Comparison of ENCODE assay signal across 15 cellular contexts in the genomic region with DNA sequence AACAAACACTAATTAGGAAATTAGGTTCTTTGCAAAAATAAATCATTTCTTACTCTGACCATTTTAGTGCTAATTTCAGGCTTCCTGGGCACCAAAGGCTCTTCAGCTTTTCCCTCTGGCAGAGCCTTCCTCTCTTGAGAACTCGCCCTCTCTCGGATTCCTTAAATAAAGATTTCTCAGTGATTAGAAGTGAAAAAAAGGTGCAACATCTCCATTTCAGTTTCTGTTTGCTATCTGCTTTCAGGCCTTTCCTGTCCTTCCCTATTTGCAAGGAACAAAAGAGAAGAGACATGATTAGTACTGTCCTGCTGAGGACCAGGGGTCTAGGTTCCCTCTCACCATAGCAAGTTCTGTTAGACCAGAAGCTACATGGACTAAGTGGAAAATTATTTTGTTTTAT. TPM values are rescaled to one million over a fixed set of nuclear protein-coding genes. Genes with fewer than 3 reads are reported as not detected.
DNase-seq lines count a peak whose midpoint lies in the region; ATAC-seq and TF ChIP-seq lines count a peak whose summit lies in the region.
"Had no signal": no experiment of that assay in that cellular context is flagged by ENCODE, and none has a peak within 500 bp of the region (broad histone marks: within the 10 kb centered on the region; RNA-seq: fewer than 3 reads in every experiment).

No MANE protein-coding gene starts in this region.

- peak overlapping the region; percentile 54 for H3K4me3 Mint-ChIP-seq in T-helper 2 cell treated with Interferon-gamma antibody and Interleukin-4, amounts not matched to agents 5 μg/mL and 100 μg/mL, for 36 hours
- peak overlapping the region; percentile 28 to 59 (median 44) for H3K4me3 Mint-ChIP-seq in T-cell

- 59% methylated on average over 2 of the region's 2 CpGs for WGBS in suprapubic skin

- H3K27ac ChIP-seq in left lung (peak overlapping the region; percentile 40 to 42), suprapubic skin (peak overlapping the region; percentile 43), A673 (ENCODE audit: low read depth, low read length, poor library complexity, severe bottlenecking) (no peak overlapping the region)
- H3K27ac ChIP-seq: A549 had no signal

- H3K27ac Mint-ChIP-seq in T-helper 2 cell treated with Interferon-gamma antibody and Interleukin-4, amounts not matched to agents 5 μg/mL and 100 μg/mL, for 36 hours = peak overlapping the region; percentile 20
- peak overlapping the region; percentile 34 to 86 for H3K27ac Mint-ChIP-seq in T-cell

- no peak for DNase-seq in T-helper 2 cell treated with Interferon-gamma antibody and Interleukin-4, amounts not matched to agents 5 μg/mL and 100 μg/mL, for 36 hours (ENCODE audit: low spot score)
- DNase-seq in T-helper 2 cell (no peak), T-cell (no peak), left lung (no peak), suprapubic skin (ENCODE audit: low spot score in 2 of 2) (no peak), A673 (ENCODE audit: low spot score) (no peak)
- DNase-seq: activated T-cell treated with anti-CD3 and anti-CD28 coated beads, Interleukin-2, amount 50 U/mL, for 4 hours; amniotic stem cell; NCI-H1105; NCI-H226; stimulated activated CD4-positive, alpha-beta T cell treated with anti-CD3 and anti-CD28 coated beads, Interleukin-1b, Interleukin-23, amount 100 ng/mL, for 48 hours; transverse colon had no signal

- peaks cover 48% of the 10 kb centered on the region for H3K4me1 Mint-ChIP-seq in T-helper 2 cell treated with Interferon-gamma antibody and Interleukin-4, amounts not matched to agents 5 μg/mL and 100 μg/mL, for 36 hours (ENCODE audit: low read depth)
- peaks cover 68 to 77% (median 76%) of the 10 kb centered on the region in 3 donors for H3K4me1 Mint-ChIP-seq in T-cell

- peaks cover 0 to 6% of the 10 kb centered on the region in 2 donors for H3K36me3 ChIP-seq in left lung
- H3K36me3 ChIP-seq in suprapubic skin = no peaks in the 10 kb centered on the region
- no peaks in the 10 kb centered on the region for H3K36me3 ChIP-seq in A673 (ENCODE audit: insufficient read depth, low read length, poor library complexity, severe bottlenecking)

- no peaks in the 10 kb centered on the region for H3K27me3 ChIP-seq in left lung
- H3K27me3 ChIP-seq in suprapubic skin = no peaks in the 10 kb centered on the region
- no peaks in the 10 kb centered on the region for H3K27me3 ChIP-seq in A673 (replicated peaks; ENCODE audit: insufficient read depth, low read depth, low read length, poor library complexity)
- H3K27me3 ChIP-seq: transverse colon had no signal

- no TSS peak for BruUV-seq in A673 (replicated peaks; lab: Mats Ljungman, UMichigan)

- H3K4me1 ChIP-seq in left lung (peaks cover 25 to 43% of the 10 kb centered on the region in 2 donors), suprapubic skin (peaks cover 56% of the 10 kb centered on the region), A673 (ENCODE audit: insufficient read depth, low read length, poor library complexity, severe bottlenecking) (no peaks in the 10 kb centered on the region)

- TF ChIP-seq CTCF in left lung (IDR thresholded peaks at IDR 0.05) (no peak), suprapubic skin (IDR thresholded peaks at IDR 0.05) (no peak), A673 (conservative IDR thresholded peaks at IDR 0.05; ENCODE audit: low read depth, low read length) (no peak)

- H3K9me3 ChIP-seq in left lung (no peaks in the 10 kb centered on the region), suprapubic skin (no peaks in the 10 kb centered on the region), A673 (ENCODE audit: low read depth, low read length, poor library complexity, severe bottlenecking) (no peaks in the 10 kb centered on the region)
- H3K9me3 ChIP-seq: A549, transverse colon had no signal

- TF ChIP-seq EP300 in suprapubic skin (IDR thresholded peaks at IDR 0.05) = no peak

- TF ChIP-seq POLR2A in suprapubic skin (IDR thresholded peaks at IDR 0.05) = no peak

- no peaks in the 10 kb centered on the region for H3K27me3 Mint-ChIP-seq in T-helper 2 cell treated with Interferon-gamma antibody and Interleukin-4, amounts not matched to agents 5 μg/mL and 100 μg/mL, for 36 hours (ENCODE audit: low read depth)
- no peaks in the 10 kb centered on the region for H3K27me3 Mint-ChIP-seq in T-cell

- intact Hi-C loops in left lung (cut with DNase I) = no loop called here
- intact Hi-C loops in A673 (cut with micrococcal nuclease; ENCODE audit: unreplicated experiment) = no loop called here

- H3K36me3 Mint-ChIP-seq in T-helper 2 cell treated with Interferon-gamma antibody and Interleukin-4, amounts not matched to agents 5 μg/mL and 100 μg/mL, for 36 hours (ENCODE audit: low read depth) = peaks cover 41% of the 10 kb centered on the region
- peaks cover 54% of the 10 kb centered on the region for H3K36me3 Mint-ChIP-seq in T-cell

- ATAC-seq in T-cell (replicated peaks in 1 of 4) (no peak), left lung (no peak), HG03135 (IDR thresholded peaks at IDR 0.05; ENCODE audit: unreplicated experiment) (no peak), HG02571 (IDR thresholded peaks at IDR 0.05; ENCODE audit: unreplicated experiment) (no peak)
- ATAC-seq: A549; activated T-cell treated with anti-CD3 and anti-CD28 coated beads, Interleukin-2, amount 50 U/mL, for 4 hours had no signal

- H3K4me3 ChIP-seq in left lung (no peak overlapping the region), suprapubic skin (no peak overlapping the region), A673 (ENCODE audit: low read depth, low read length, poor library complexity, severe bottlenecking) (no peak overlapping the region)
- H3K4me3 ChIP-seq: A549, transverse colon had no signal

- POLR2A ChIA-PET in T-cell (lab: Charles Lee) (no interaction called here), A673 (lab: Charles Lee; ENCODE audit: low non-redundant PET) (no interaction called here)

- H3K9me3 Mint-ChIP-seq in T-helper 2 cell treated with Interferon-gamma antibody and Interleukin-4, amounts not matched to agents 5 μg/mL and 100 μg/mL, for 36 hours = no peaks in the 10 kb centered on the region
- H3K9me3 Mint-ChIP-seq in T-cell = no peaks in the 10 kb centered on the region
- H3K9me3 Mint-ChIP-seq: activated T-cell treated with anti-CD3 and anti-CD28 coated beads, Interleukin-2, amount 50 U/mL, for 4 hours had no signal

- CTCF ChIA-PET in T-cell (lab: Charles Lee) (interaction anchor here in 1 of 2 donors (2.6 kb wide), 1 partner anchor 11 kb away, joined by 7 read pairs; no protein-coding TSS in a partner anchor), A673 (lab: Charles Lee) (no interaction called here)

RNA-seq across cellular contexts. Expression of a gene that starts 27.8 kb away (rescaled TPM):
- total RNA-seq in T-cell (10 to 100 TPM; 60.3 to 91.7 (median 75.8) TPM), left lung (100 to 1,000 TPM in 1 of 2 donors, 10 to 100 TPM in 1; 69.4 to 122 TPM), suprapubic skin (10 to 100 TPM; 41.8 to 66.7 (median 64.5) TPM), A673 (2021) (307 and 310 TPM in 2 replicates)

RNA-seq across cellular contexts. Expression of a gene that starts 51.3 kb away (rescaled TPM):
- total RNA-seq in T-cell (10 to 100 TPM; 14.3 to 28.8 (median 25.8) TPM), left lung (10 to 100 TPM; 30.3 to 33.3 TPM), suprapubic skin (10 to 100 TPM; 12.7 to 22.9 (median 17.9) TPM), A673 (2021) (39.6 and 40.1 TPM in 2 replicates)
